1 cellular context compared by ENCODE assay signal in the genomic region with DNA sequence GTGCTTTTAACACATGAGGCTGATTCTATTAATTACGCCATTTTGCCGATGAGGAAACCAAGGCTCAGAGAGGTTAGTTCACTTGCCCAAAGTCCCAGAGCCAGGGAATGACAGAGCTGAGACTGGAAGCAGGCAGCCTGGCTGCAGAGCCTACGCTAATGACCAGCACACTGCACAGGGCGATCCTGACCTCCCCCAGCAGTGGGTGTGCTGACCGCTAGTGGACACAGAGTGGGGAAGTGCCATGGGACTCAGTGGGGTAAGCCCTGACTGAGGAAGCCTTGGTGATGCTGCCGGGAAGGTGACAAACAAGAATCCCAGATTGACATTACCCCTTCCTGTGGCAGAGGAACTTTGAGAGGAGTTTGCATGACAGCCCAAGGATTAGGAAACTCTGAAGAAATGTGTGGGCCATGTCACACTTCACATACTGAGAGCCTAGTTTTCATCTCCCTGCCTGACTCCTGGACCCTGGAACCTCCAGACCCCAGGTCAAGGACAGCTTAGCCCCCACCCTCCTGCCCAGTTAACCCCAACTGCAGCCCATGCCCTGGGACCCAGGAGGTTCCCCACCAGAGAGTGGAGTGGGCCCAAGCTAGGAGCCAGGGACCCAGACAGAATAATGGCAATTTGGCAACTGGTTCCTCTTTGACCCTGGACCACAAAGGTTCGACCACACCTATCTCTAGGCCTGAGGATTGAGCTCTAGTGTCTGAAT.
TF ChIP-seq lines count a peak whose summit lies in the region.

No MANE protein-coding gene starts in this region.

TF ChIP-seq in SK-N-SH, 30 proteins besides CTCF, POLR2A, EP300 and RAD21 (continued from another document):
- TF ChIP-seq USF1 (IDR thresholded peaks at IDR 0.05; ENCODE audit: borderline replicate concordance, low read depth) (no peak), CHD2 (IDR thresholded peaks at IDR 0.05; ENCODE audit: low read length, partially characterized antibody) (no peak), TEAD4 (IDR thresholded peaks at IDR 0.05; ENCODE audit: borderline replicate concordance, insufficient read depth) (no peak), RFX5 (IDR thresholded peaks at IDR 0.05; ENCODE audit: low read length) (no peak)
